ENCODE assay signal across 29 cellular contexts in genomic region chr12:2124466-2125023, GRCh38.
"Had no signal": no experiment of that assay in that cellular context is flagged by ENCODE, and none has a peak within 500 bp of the region (broad histone marks: within the 10 kb centered on the region; RNA-seq: fewer than 3 reads in every experiment).

No MANE protein-coding gene starts in this region.

- H3K9ac ChIP-seq: neural progenitor cell had no signal

- DNase-seq: effector CD4-positive, alpha-beta T cell; endodermal cell; foreskin fibroblast; gastrocnemius medialis; head of caudate nucleus; kidney; mesenchymal stem cell; mucosa of descending colon; naive B cell; nucleus accumbens; ovary; right lobe of liver; stimulated activated CD4-positive, alpha-beta T cell treated with anti-CD3 and anti-CD28 coated beads, Interleukin-4, amount 100 ng/mL, for 4 hours; stimulated activated naive CD8-positive, alpha-beta T cell treated with anti-CD3 and anti-CD28 coated beads, Interleukin-15, Interleukin-2, amounts not matched to agents 100 U/mL and 50 U/mL, for 24 hours; substantia nigra; testis had no signal

- H3K36me3 Mint-ChIP-seq: naive B cell; natural killer cell treated with Interleukin-12 subunit alpha and Interleukin-12 subunit beta and Interleukin-15 and Interleukin-18, amount 100 ng/mL, for 72 hours; neural progenitor cell; stimulated activated memory B cell treated with anti-CD40 and anti-IgM and Interleukin-4, amounts not matched to agents 10 μg/mL and 1 μg/mL and 100 μg/mL, for 72 hours had no signal

- H3K4me1 Mint-ChIP-seq: central memory CD8-positive, alpha-beta T cell; naive B cell; stimulated activated memory B cell treated with anti-CD40 and anti-IgM and Interleukin-4, amounts not matched to agents 10 μg/mL and 1 μg/mL and 100 μg/mL, for 72 hours had no signal

- H3K27me3 ChIP-seq: dorsolateral prefrontal cortex, gastrocnemius medialis, hepatocyte, neural progenitor cell, ovary, right lobe of liver, testis, tibial artery had no signal

- H3K27ac ChIP-seq: epithelial cell of prostate, gastrocnemius medialis, hepatocyte, neural progenitor cell, ovary, right lobe of liver, testis had no signal

- H3K4me3 Mint-ChIP-seq: central memory CD8-positive, alpha-beta T cell; endodermal cell; mesothelial cell of epicardium; naive B cell; natural killer cell treated with Interleukin-12 subunit alpha and Interleukin-12 subunit beta and Interleukin-15 and Interleukin-18, amount 100 ng/mL, for 72 hours; neural progenitor cell; stimulated activated memory B cell treated with anti-CD40 and anti-IgM and Interleukin-4, amounts not matched to agents 10 μg/mL and 1 μg/mL and 100 μg/mL, for 72 hours; type B pancreatic cell had no signal

- H3K9me3 Mint-ChIP-seq: central memory CD8-positive, alpha-beta T cell; endodermal cell; mesothelial cell of epicardium; naive B cell; natural killer cell treated with Interleukin-12 subunit alpha and Interleukin-12 subunit beta and Interleukin-15 and Interleukin-18, amount 100 ng/mL, for 72 hours; neural progenitor cell; stimulated activated memory B cell treated with anti-CD40 and anti-IgM and Interleukin-4, amounts not matched to agents 10 μg/mL and 1 μg/mL and 100 μg/mL, for 72 hours; type B pancreatic cell had no signal

- FAIRE-seq: kidney had no signal

- H3K36me3 ChIP-seq: gastrocnemius medialis, neural progenitor cell, ovary, right lobe of liver had no signal

- ATAC-seq: esophagus mucosa; gastrocnemius medialis; left lobe of liver; mucosa of descending colon; right lobe of liver; stimulated activated memory B cell treated with anti-CD40 and anti-IgM and Interleukin-4, amounts not matched to agents 10 μg/mL and 1 μg/mL and 100 μg/mL, for 72 hours; stimulated activated naive CD8-positive, alpha-beta T cell treated with anti-CD3 and anti-CD28 coated beads, Interleukin-15, Interleukin-2, amounts not matched to agents 100 U/mL and 50 U/mL, for 24 hours had no signal

- H3K4me3 ChIP-seq: dorsolateral prefrontal cortex, gastrocnemius medialis, hepatocyte, mucosa of descending colon, neural progenitor cell, ovary, right lobe of liver, smooth muscle cell, testis, tibial artery had no signal

- H3K4me1 ChIP-seq: gastrocnemius medialis, neural progenitor cell, right lobe of liver, testis had no signal

- H3K27ac Mint-ChIP-seq: endodermal cell; mesothelial cell of epicardium; naive B cell; natural killer cell treated with Interleukin-12 subunit alpha and Interleukin-12 subunit beta and Interleukin-15 and Interleukin-18, amount 100 ng/mL, for 72 hours; neural progenitor cell; stimulated activated memory B cell treated with anti-CD40 and anti-IgM and Interleukin-4, amounts not matched to agents 10 μg/mL and 1 μg/mL and 100 μg/mL, for 72 hours; type B pancreatic cell had no signal
